In the genomic region with DNA sequence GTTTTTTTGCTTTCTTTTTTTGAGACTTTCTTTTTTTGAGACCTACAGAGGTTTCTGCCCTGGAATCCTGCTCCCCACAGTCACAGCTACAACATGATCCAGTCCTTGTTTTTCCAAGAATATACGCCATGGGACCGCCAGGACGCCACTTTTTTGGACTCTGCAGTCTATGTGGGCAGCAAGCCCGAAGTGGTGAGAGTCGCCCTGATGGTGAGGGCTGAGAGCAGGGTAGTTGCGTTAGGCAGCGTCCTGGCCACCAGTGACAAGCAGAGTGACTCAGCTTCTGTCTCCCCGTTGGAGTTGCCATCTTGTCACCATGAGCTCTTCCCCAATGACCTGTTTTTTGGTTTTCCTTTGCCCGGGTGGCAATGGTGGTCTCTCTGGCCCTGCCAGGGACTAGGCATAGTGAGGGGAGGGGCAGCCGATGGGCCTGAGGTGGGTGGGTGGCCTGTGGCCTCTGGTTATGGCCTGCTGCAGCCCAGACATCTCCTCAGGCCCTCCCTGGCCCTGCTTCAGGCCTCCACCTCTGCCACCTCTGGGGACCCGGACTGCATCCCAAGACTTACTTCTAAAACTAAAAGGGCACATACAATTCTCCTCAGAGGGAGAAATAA, we compare ENCODE assay signal across 27 cellular contexts.
"Had no signal": no experiment of that assay in that cellular context is flagged by ENCODE, and none has a peak within 500 bp of the region (broad histone marks: within the 10 kb centered on the region; RNA-seq: fewer than 3 reads in every experiment).

No MANE protein-coding gene starts in this region.

- H3K27ac ChIP-seq: colonic mucosa, coronary artery, dorsolateral prefrontal cortex, epithelial cell of prostate, esophagus muscularis mucosa, esophagus squamous epithelium, foreskin keratinocyte, gastrocnemius medialis, gastroesophageal sphincter, heart left ventricle, heart right ventricle had no signal

- H3K9me3 ChIP-seq: colonic mucosa, esophagus muscularis mucosa, gastrocnemius medialis, gastroesophageal sphincter had no signal

- H3K27me3 Mint-ChIP-seq: dendritic cell treated with granulocyte-macrophage colony-stimulating factor and Interleukin-4, amounts not matched to agents 40 ng/mL and 50 ng/mL, for 4 days; effector memory CD8-positive, alpha-beta T cell had no signal

- H3K9me3 Mint-ChIP-seq: endodermal cell had no signal

- H3K4me1 Mint-ChIP-seq: endodermal cell had no signal

- H3K4me3 Mint-ChIP-seq: dendritic cell treated with granulocyte-macrophage colony-stimulating factor and Interleukin-4, amounts not matched to agents 40 ng/mL and 50 ng/mL, for 4 days; effector memory CD8-positive, alpha-beta T cell; endodermal cell had no signal

- FAIRE-seq: colon, endometrium, endothelial cell of umbilical vein had no signal

- H3K36me3 ChIP-seq: colonic mucosa, esophagus muscularis mucosa, esophagus squamous epithelium, gastrocnemius medialis, gastroesophageal sphincter, heart left ventricle, heart right ventricle had no signal

- H3K4me3 ChIP-seq: colonic mucosa, coronary artery, dorsolateral prefrontal cortex, esophagus muscularis mucosa, esophagus squamous epithelium, gastrocnemius medialis, gastroesophageal sphincter, heart left ventricle, heart right ventricle had no signal

- H3K4me1 ChIP-seq: colonic mucosa, esophagus muscularis mucosa, esophagus squamous epithelium, foreskin keratinocyte, gastrocnemius medialis, gastroesophageal sphincter, heart left ventricle, heart right ventricle had no signal

- H3K27me3 ChIP-seq: colonic mucosa, esophagus muscularis mucosa, esophagus squamous epithelium, foreskin keratinocyte, gastrocnemius medialis, gastroesophageal sphincter, heart left ventricle, heart right ventricle had no signal

- H3K27ac Mint-ChIP-seq: dendritic cell treated with granulocyte-macrophage colony-stimulating factor and Interleukin-4, amounts not matched to agents 40 ng/mL and 50 ng/mL, for 4 days; effector memory CD8-positive, alpha-beta T cell; endodermal cell had no signal

- DNase-seq: colonic mucosa; cortex of kidney; dermis blood vessel endothelial cell; dorsolateral prefrontal cortex; effector CD4-positive, alpha-beta T cell; effector CD8-positive, alpha-beta T cell; effector memory CD4-positive, alpha-beta T cell; effector memory CD8-positive, alpha-beta T cell; endodermal cell; erythroblast; esophagus squamous epithelium; foreskin fibroblast; foreskin keratinocyte; foreskin melanocyte; gastrocnemius medialis; glutamatergic neuron; head of caudate nucleus; heart left ventricle; heart right ventricle had no signal
